In genomic region chr15:52783929-52784798, GRCh38 we compare ENCODE assay signal across 8 cellular contexts. TPM values are rescaled to one million over a fixed set of nuclear protein-coding genes. Genes with fewer than 3 reads are reported as not detected.
DNase-seq lines count a peak whose midpoint lies in the region; ATAC-seq and TF ChIP-seq lines count a peak whose summit lies in the region.

No MANE protein-coding gene starts in this region.

- H4K20me1 ChIP-seq in BLaER1: peaks cover 35% of the 10 kb centered on the region; the same call in 1 of the 2 replicates

- no peak for TF ChIP-seq EP300 in stomach (IDR thresholded peaks at IDR 0.05)

- no peak for TF ChIP-seq POLR2A in stomach (IDR thresholded peaks at IDR 0.05)

- H3K4me3 Mint-ChIP-seq in stimulated activated memory B cell treated with anti-CD40 and anti-IgM and Interleukin-4, amounts not matched to agents 10 μg/mL and 1 μg/mL and 100 μg/mL, for 72 hours: no peak overlapping the region

- H3K27me3 Mint-ChIP-seq in stimulated activated memory B cell treated with anti-CD40 and anti-IgM and Interleukin-4, amounts not matched to agents 10 μg/mL and 1 μg/mL and 100 μg/mL, for 72 hours: peaks cover 66% of the 10 kb centered on the region

- H3K4me3 ChIP-seq in BLaER1 (peak overlapping the region; percentile 41; the same call in 1 of the 2 replicates), HUES64 (ENCODE audit: low read length) (peak overlapping the region; percentile 50), stomach (peak overlapping the region in 2 of 4 donors; percentile 8 to 33)

- peak in 2 of 7 experiments; percentile 28 to 32 for TF ChIP-seq CTCF in stomach (IDR thresholded peaks at IDR 0.05)

- H3K4me2 ChIP-seq in BLaER1: 0 out of 2 replicates have a peak overlapping the region, but pooled peaks have one; percentile 9

- ATAC-seq in HG03521 (IDR thresholded peaks at IDR 0.05; ENCODE audit: unreplicated experiment): no peak
- ATAC-seq in HG03469 (IDR thresholded peaks at IDR 0.05; ENCODE audit: unreplicated experiment): no peak
- ATAC-seq in stimulated activated memory B cell treated with anti-CD40 and anti-IgM and Interleukin-4, amounts not matched to agents 10 μg/mL and 1 μg/mL and 100 μg/mL, for 72 hours: no peak

- H3K27ac ChIP-seq in BLaER1 (no peak overlapping the region), HUES64 (ENCODE audit: low read depth, low read length) (no peak overlapping the region), stomach (no peak overlapping the region)

- no peaks in the 10 kb centered on the region for H3K36me3 Mint-ChIP-seq in stimulated activated memory B cell treated with anti-CD40 and anti-IgM and Interleukin-4, amounts not matched to agents 10 μg/mL and 1 μg/mL and 100 μg/mL, for 72 hours

- 2% methylated on average over 57 of the region's 57 CpGs for WGBS in HUES64
- WGBS in stomach, 5 donors: 3 to 15% (median 12%) methylated on average over 42 to 57 of the region's 57 CpGs

- H3K36me3 ChIP-seq in BLaER1 (no peaks in the 10 kb centered on the region), HUES64 (ENCODE audit: insufficient read depth, low read length) (no peaks in the 10 kb centered on the region), stomach (no peaks in the 10 kb centered on the region)

- H3K27ac Mint-ChIP-seq in stimulated activated memory B cell treated with anti-CD40 and anti-IgM and Interleukin-4, amounts not matched to agents 10 μg/mL and 1 μg/mL and 100 μg/mL, for 72 hours: no peak overlapping the region

- H3K9me3 Mint-ChIP-seq in stimulated activated memory B cell treated with anti-CD40 and anti-IgM and Interleukin-4, amounts not matched to agents 10 μg/mL and 1 μg/mL and 100 μg/mL, for 72 hours: no peaks in the 10 kb centered on the region

- H3K27me3 ChIP-seq in BLaER1 (peaks cover 86% of the 10 kb centered on the region), HUES64 (ENCODE audit: insufficient read depth, low read length) (peaks cover 89% of the 10 kb centered on the region), stomach (peaks cover 54 to 100% (median 82%) of the 10 kb centered on the region in 3 donors)

- peaks cover 29% of the 10 kb centered on the region for H3K4me1 Mint-ChIP-seq in stimulated activated memory B cell treated with anti-CD40 and anti-IgM and Interleukin-4, amounts not matched to agents 10 μg/mL and 1 μg/mL and 100 μg/mL, for 72 hours

- peaks cover 2% of the 10 kb centered on the region for H3K4me1 ChIP-seq in BLaER1
- H3K4me1 ChIP-seq in HUES64 (ENCODE audit: insufficient read depth, low read length): peaks cover 28% of the 10 kb centered on the region
- peaks cover 31 to 73% (median 54%) of the 10 kb centered on the region in 4 donors for H3K4me1 ChIP-seq in stomach

- intact Hi-C loops in stomach (cut with DNase I; ENCODE audit: low total_unique reads): no loop called here

- H3K9ac ChIP-seq in BLaER1 (no peak overlapping the region), HUES64 (ENCODE audit: low read depth, low read length) (no peak overlapping the region)

- H3K9me3 ChIP-seq in BLaER1 (peaks cover 63% of the 10 kb centered on the region), HUES64 (ENCODE audit: insufficient read depth, low read depth, low read length) (no peaks in the 10 kb centered on the region), stomach (peaks cover 0 to 5% (median 0%) of the 10 kb centered on the region in 4 donors)

- DNase-seq in astrocyte of the hippocampus (ENCODE audit: low read depth, low spot score) (peak; percentile 42), medulla oblongata (ENCODE audit: extremely low spot score) (peak; percentile 37), stomach (no peak)

RNA-seq across cellular contexts. Expression of gene ONECUT1, which starts 6.0 kb away (rescaled TPM):
- 2.1 TPM for polyA plus RNA-seq in HUES64 (2013, experiment 1 of 2)
- polyA plus RNA-seq in HUES64 (2013, experiment 2 of 2): 5.1 TPM
- 1 to 10 TPM in 1 of 5 donors, under 1 TPM in 1, not detected in 3; 0.18 to 1.2 TPM for total RNA-seq in stomach
- polyA plus RNA-seq in stomach: not detected
